Comparison of ENCODE assay signal across 17 cellular contexts in genomic region chr1:112319371-112320034, GRCh38.
"Had no signal": no experiment of that assay in that cellular context is flagged by ENCODE, and none has a peak within 500 bp of the region (broad histone marks: within the 10 kb centered on the region; RNA-seq: fewer than 3 reads in every experiment).

No MANE protein-coding gene starts in this region.

- H3K4me1 ChIP-seq: right lobe of liver had no signal

- H3K27me3 ChIP-seq: right lobe of liver had no signal

- H3K4me3 Mint-ChIP-seq: activated naive CD8-positive, alpha-beta T cell; activated T-cell treated with anti-CD3 and anti-CD28 coated beads, Interleukin-2, amount 50 U/mL, for 24 hours; activated T-helper 17 cell treated with anti-CD3 and anti-CD28 coated beads, Interleukin-2, amount 50 U/mL, for 72 hours; naive B cell; stimulated activated memory B cell treated with anti-CD40 and anti-IgM and Interleukin-4, amounts not matched to agents 10 μg/mL and 1 μg/mL and 100 μg/mL, for 72 hours; type B pancreatic cell had no signal

- H3K36me3 Mint-ChIP-seq: activated naive CD8-positive, alpha-beta T cell; naive B cell; stimulated activated memory B cell treated with anti-CD40 and anti-IgM and Interleukin-4, amounts not matched to agents 10 μg/mL and 1 μg/mL and 100 μg/mL, for 72 hours; type B pancreatic cell had no signal

- H3K9me3 Mint-ChIP-seq: activated T-cell treated with anti-CD3 and anti-CD28 coated beads, Interleukin-2, amount 50 U/mL, for 24 hours; activated T-helper 17 cell treated with anti-CD3 and anti-CD28 coated beads, Interleukin-2, amount 50 U/mL, for 72 hours; stimulated activated memory B cell treated with anti-CD40 and anti-IgM and Interleukin-4, amounts not matched to agents 10 μg/mL and 1 μg/mL and 100 μg/mL, for 72 hours; type B pancreatic cell had no signal

- DNase-seq: activated naive CD4-positive, alpha-beta T cell; activated T-cell treated with anti-CD3 and anti-CD28 coated beads, Interleukin-2, amount 50 U/mL, for 24 hours; cerebellar nuclear complex; foreskin fibroblast; lower lobe of right lung; naive B cell; nucleus accumbens; right lobe of liver; stimulated activated CD4-positive, alpha-beta T cell treated with anti-CD3 and anti-CD28 coated beads, Interleukin-15, amount 100 ng/mL, for 24 hours had no signal

- ATAC-seq: activated T-helper 17 cell treated with anti-CD3 and anti-CD28 coated beads, Interleukin-2, amount 50 U/mL, for 72 hours; left lobe of liver; lower lobe of right lung; right lobe of liver; stimulated activated memory B cell treated with anti-CD40 and anti-IgM and Interleukin-4, amounts not matched to agents 10 μg/mL and 1 μg/mL and 100 μg/mL, for 72 hours had no signal

- H3K27ac ChIP-seq: lower lobe of right lung, right lobe of liver, skin epidermis, thoracic aorta had no signal

- H3K4me1 Mint-ChIP-seq: activated T-helper 17 cell treated with anti-CD3 and anti-CD28 coated beads, Interleukin-2, amount 50 U/mL, for 72 hours had no signal

- H3K36me3 ChIP-seq: lower lobe of right lung, right lobe of liver, thoracic aorta had no signal

- H3K27ac Mint-ChIP-seq: activated naive CD8-positive, alpha-beta T cell; activated T-cell treated with anti-CD3 and anti-CD28 coated beads, Interleukin-2, amount 50 U/mL, for 24 hours; activated T-helper 17 cell treated with anti-CD3 and anti-CD28 coated beads, Interleukin-2, amount 50 U/mL, for 72 hours; naive B cell; stimulated activated memory B cell treated with anti-CD40 and anti-IgM and Interleukin-4, amounts not matched to agents 10 μg/mL and 1 μg/mL and 100 μg/mL, for 72 hours; type B pancreatic cell had no signal

- H3K4me3 ChIP-seq: coronary artery, lower lobe of right lung, right lobe of liver, skin epidermis, thoracic aorta had no signal

- H3K27me3 Mint-ChIP-seq: activated T-cell treated with anti-CD3 and anti-CD28 coated beads, Interleukin-2, amount 50 U/mL, for 24 hours had no signal

- H3K9me3 ChIP-seq: lower lobe of right lung, right lobe of liver, thoracic aorta had no signal
